ENCODE assay signal across 2 cellular contexts in genomic region chr5:117189772-117190171, GRCh38.
A peak's percentile ranks its signal among the peaks of the same experiment; 100 is the strongest.
TF ChIP-seq lines count a peak whose summit lies in the region.

No MANE protein-coding gene starts in this region.

TF ChIP-seq in GM23338, 12 proteins besides CTCF, POLR2A, EP300 and RAD21 (continued from another document):
- peak; percentile 40 for TF ChIP-seq REST (IDR thresholded peaks at IDR 0.05; ENCODE audit: unreplicated experiment)

TF ChIP-seq in Ishikawa, 13 proteins besides CTCF, POLR2A, EP300 and RAD21 (continued from another document):
- TF ChIP-seq TCF12 (IDR thresholded peaks at IDR 0.05; ENCODE audit: low read depth): no peak
- TF ChIP-seq MAX (IDR thresholded peaks at IDR 0.05): no peak
- peak; percentile 47; the same call in 1 of the 2 replicates for TF ChIP-seq REST (IDR thresholded peaks at IDR 0.05; ENCODE audit: low read depth)
- no peak for TF ChIP-seq TAF1 (IDR thresholded peaks at IDR 0.05; ENCODE audit: low read depth)
TF ChIP-seq in Ishikawa: peak in this region for 1.
